Comparison of ENCODE assay signal across 12 cellular contexts in the genomic region with DNA sequence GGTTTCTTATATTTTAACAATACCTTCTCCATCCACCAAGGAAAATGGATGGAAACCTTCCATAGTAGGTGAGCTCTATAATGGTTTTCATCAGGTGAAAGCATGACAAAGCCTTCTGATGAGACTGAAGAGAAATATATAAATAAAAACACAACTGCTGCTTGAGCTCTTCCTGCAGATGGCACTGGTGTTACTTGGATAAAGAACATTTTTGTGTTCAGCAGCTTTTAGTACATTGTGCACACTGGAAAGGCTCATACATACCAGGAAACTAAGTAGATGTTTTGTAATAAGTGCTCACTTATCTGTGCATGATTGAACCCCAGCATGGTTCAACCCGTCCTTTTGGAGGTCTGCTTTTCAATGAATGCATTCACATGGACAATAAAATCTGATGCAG.
DNase-seq lines count a peak whose midpoint lies in the region; ATAC-seq, FAIRE-seq and TF ChIP-seq lines count a peak whose summit lies in the region.
"Had no signal": no experiment of that assay in that cellular context is flagged by ENCODE, and none has a peak within 500 bp of the region (broad histone marks: within the 10 kb centered on the region; RNA-seq: fewer than 3 reads in every experiment).

No MANE protein-coding gene starts in this region.

- no peak overlapping the region for H2AFZ ChIP-seq in keratinocyte (ENCODE audit: control insufficient read depth, low read length)

- CTCF ChIA-PET in A673 (lab: Charles Lee), result no interaction called here

- no peak for FAIRE-seq in keratinocyte (lab: Jason Lieb, UNC)

- H3K79me2 ChIP-seq in keratinocyte (ENCODE audit: control insufficient read depth, insufficient read depth, low read length), result no peaks in the 10 kb centered on the region

- no peaks in the 10 kb centered on the region for H3K4me1 ChIP-seq in A673 (ENCODE audit: insufficient read depth, low read length, poor library complexity, severe bottlenecking)
- no peaks in the 10 kb centered on the region for H3K4me1 ChIP-seq in keratinocyte (ENCODE audit: control insufficient read depth, extremely low read depth, insufficient read depth, low read length)
- H3K4me1 ChIP-seq: BLaER1 had no signal

- no peak overlapping the region for H3K9ac ChIP-seq in keratinocyte (ENCODE audit: control insufficient read depth, extremely low read depth, insufficient read depth, low read length)
- H3K9ac ChIP-seq: BLaER1 had no signal

- H3K9me1 ChIP-seq in keratinocyte (ENCODE audit: control insufficient read depth, extremely low read depth, insufficient read depth, low read length), result no peaks in the 10 kb centered on the region

- DNase-seq in A673 (ENCODE audit: low spot score) (peak; percentile 1), HT1080 (ENCODE audit: low read depth) (peak; percentile 23), keratinocyte (ENCODE audit: low read depth, low spot score) (no peak)
- no peak for DNase-seq in stimulated activated CD4-positive, alpha-beta T cell treated with anti-CD3 and anti-CD28 coated beads, Interleukin-1b, Interleukin-23, amount 100 ng/mL, for 48 hours
- DNase-seq: activated CD4-positive, alpha-beta T cell treated with anti-CD3 and anti-CD28 coated beads for 48 hours; aorta; NCI-H2029 treated with DMSO at 0.1 percent for 48 hours had no signal

- H3K27me3 ChIP-seq in A673 (replicated peaks; ENCODE audit: insufficient read depth, low read depth, low read length, poor library complexity) (no peaks in the 10 kb centered on the region), keratinocyte (ENCODE audit: control insufficient read depth, extremely low read depth, insufficient read depth, low read length) (no peaks in the 10 kb centered on the region)
- H3K27me3 ChIP-seq: BLaER1 had no signal

- intact Hi-C loops in A673 (cut with micrococcal nuclease; ENCODE audit: unreplicated experiment), result no loop called here

- no peaks in the 10 kb centered on the region for H4K20me1 ChIP-seq in keratinocyte (ENCODE audit: control insufficient read depth, extremely low read depth, insufficient read depth, low read length)
- H4K20me1 ChIP-seq: BLaER1 had no signal

- no TSS peak for BruUV-seq in A673 (replicated peaks; lab: Mats Ljungman, UMichigan)

- H3K36me3 ChIP-seq in A673 (ENCODE audit: insufficient read depth, low read length, poor library complexity, severe bottlenecking) (no peaks in the 10 kb centered on the region), keratinocyte (ENCODE audit: control insufficient read depth in 2 of 2, extremely low read depth in 1 of 2, insufficient read depth in 2 of 2, low read length in 2 of 2) (no peaks in the 10 kb centered on the region)
- H3K36me3 ChIP-seq: BLaER1 had no signal

- H3K27ac ChIP-seq in A673 (ENCODE audit: low read depth, low read length, poor library complexity, severe bottlenecking), result no peak overlapping the region
- no peak overlapping the region for H3K27ac ChIP-seq in VCaP
- H3K27ac ChIP-seq in keratinocyte (ENCODE audit: control insufficient read depth, insufficient read depth, low read length), result no peak overlapping the region
- H3K27ac ChIP-seq: BLaER1 had no signal

- H3K4me3 ChIP-seq in A673 (ENCODE audit: low read depth, low read length, poor library complexity, severe bottlenecking), result no peak overlapping the region
- H3K4me3 ChIP-seq in keratinocyte (ENCODE audit: control insufficient read depth in 2 of 3, extremely low read depth in 1 of 3, insufficient read depth in 2 of 3, low read depth in 1 of 3, low read length in 3 of 3), result no peak overlapping the region
- H3K4me3 ChIP-seq: BLaER1 had no signal

- H3K4me2 ChIP-seq in keratinocyte (ENCODE audit: control insufficient read depth, extremely low read depth, insufficient read depth, low read depth, low read length), result no peak overlapping the region
- H3K4me2 ChIP-seq: BLaER1 had no signal

- 0 out of 2 replicates have a peak, but pooled peaks have one; percentile 13 for TF ChIP-seq CTCF in A673 (conservative IDR thresholded peaks at IDR 0.05; ENCODE audit: low read depth, low read length)
- TF ChIP-seq CTCF in VCaP (conservative IDR thresholded peaks at IDR 0.05), result peak; percentile 70
- peak in 2 of 3 experiments; percentile 51 to 57 for TF ChIP-seq CTCF in keratinocyte (optimal IDR thresholded peaks at IDR 0.05 in 1 of 3, IDR thresholded peaks at IDR 0.05 in 1 of 3, conservative IDR thresholded peaks at IDR 0.05 in 1 of 3; ENCODE audit: extremely low read depth in 1 of 3, insufficient read depth in 2 of 3, low read length in 3 of 3)

- POLR2A ChIA-PET in A673 (lab: Charles Lee; ENCODE audit: low non-redundant PET), result no interaction called here

- H3K9me3 ChIP-seq in A673 (ENCODE audit: low read depth, low read length, poor library complexity, severe bottlenecking), result no peaks in the 10 kb centered on the region
- H3K9me3 ChIP-seq in keratinocyte (ENCODE audit: control insufficient read depth, low read depth, low read length), result no peaks in the 10 kb centered on the region
- H3K9me3 ChIP-seq: BLaER1 had no signal

- dilution Hi-C loops in keratinocyte (cut with MboI; ENCODE audit: extremely low pct_ligation_motif_present, low sequenced_read_pairs), result no loop called here

- no peak for ATAC-seq in GM18517 (IDR thresholded peaks at IDR 0.05; ENCODE audit: unreplicated experiment)
- ATAC-seq in GM21786 (IDR thresholded peaks at IDR 0.05; ENCODE audit: unreplicated experiment), result no peak
- ATAC-seq in GM18498 (IDR thresholded peaks at IDR 0.05; ENCODE audit: unreplicated experiment), result no peak

Comparison
In these comparisons a context has a peak if more than half of its experiments do, and no peak if none do; other contexts are left out.
1. DNase-seq: peak in A673 (single experiment) and HT1080 (single experiment); none in keratinocyte (single experiment) and stimulated activated CD4-positive, alpha-beta T cell treated with anti-CD3 and anti-CD28 coated beads, Interleukin-1b, Interleukin-23, amount 100 ng/mL, for 48 hours (single experiment).
2. CTCF ChIP-seq: peak in every context shown above with its lines; median percentile 70 in VCaP; 54 in keratinocyte; 13 in A673.